Comparison of ENCODE assay signal across 1 cellular context in genomic region chr13:48585456-48585840, GRCh38.
TF ChIP-seq lines count a peak whose summit lies in the region.

No MANE protein-coding gene starts in this region.

TF ChIP-seq in GM12878, 131 proteins besides CTCF, POLR2A, EP300 and RAD21:
- TF ChIP-seq, protein P1, sequence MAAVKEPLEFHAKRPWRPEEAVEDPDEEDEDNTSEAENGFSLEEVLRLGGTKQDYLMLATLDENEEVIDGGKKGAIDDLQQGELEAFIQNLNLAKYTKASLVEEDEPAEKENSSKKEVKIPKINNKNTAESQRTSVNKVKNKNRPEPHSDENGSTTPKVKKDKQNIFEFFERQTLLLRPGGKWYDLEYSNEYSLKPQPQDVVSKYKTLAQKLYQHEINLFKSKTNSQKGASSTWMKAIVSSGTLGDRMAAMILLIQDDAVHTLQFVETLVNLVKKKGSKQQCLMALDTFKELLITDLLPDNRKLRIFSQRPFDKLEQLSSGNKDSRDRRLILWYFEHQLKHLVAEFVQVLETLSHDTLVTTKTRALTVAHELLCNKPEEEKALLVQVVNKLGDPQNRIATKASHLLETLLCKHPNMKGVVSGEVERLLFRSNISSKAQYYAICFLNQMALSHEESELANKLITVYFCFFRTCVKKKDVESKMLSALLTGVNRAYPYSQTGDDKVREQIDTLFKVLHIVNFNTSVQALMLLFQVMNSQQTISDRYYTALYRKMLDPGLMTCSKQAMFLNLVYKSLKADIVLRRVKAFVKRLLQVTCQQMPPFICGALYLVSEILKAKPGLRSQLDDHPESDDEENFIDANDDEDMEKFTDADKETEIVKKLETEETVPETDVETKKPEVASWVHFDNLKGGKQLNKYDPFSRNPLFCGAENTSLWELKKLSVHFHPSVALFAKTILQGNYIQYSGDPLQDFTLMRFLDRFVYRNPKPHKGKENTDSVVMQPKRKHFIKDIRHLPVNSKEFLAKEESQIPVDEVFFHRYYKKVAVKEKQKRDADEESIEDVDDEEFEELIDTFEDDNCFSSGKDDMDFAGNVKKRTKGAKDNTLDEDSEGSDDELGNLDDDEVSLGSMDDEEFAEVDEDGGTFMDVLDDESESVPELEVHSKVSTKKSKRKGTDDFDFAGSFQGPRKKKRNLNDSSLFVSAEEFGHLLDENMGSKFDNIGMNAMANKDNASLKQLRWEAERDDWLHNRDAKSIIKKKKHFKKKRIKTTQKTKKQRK (IDR thresholded peaks at IDR 0.05; ENCODE audit: low read depth, low read length): no peak
- no peak for TF ChIP-seq PAX8 (IDR thresholded peaks at IDR 0.05)
- TF ChIP-seq NRF1 (conservative IDR thresholded peaks at IDR 0.05; ENCODE audit: low read depth, low read length): no peak
- TF ChIP-seq TBL1XR1 (IDR thresholded peaks at IDR 0.05; ENCODE audit: low read depth, low read length): no peak
- TF ChIP-seq CHD2 (IDR thresholded peaks at IDR 0.05; ENCODE audit: borderline replicate concordance, low read depth, low read length): no peak
- no peak for TF ChIP-seq RELA (IDR thresholded peaks at IDR 0.05; ENCODE audit: borderline replicate concordance, partially characterized antibody)
- no peak for TF ChIP-seq CBX5 (IDR thresholded peaks at IDR 0.05; ENCODE audit: low read depth)
- TF ChIP-seq IKZF1 (conservative IDR thresholded peaks at IDR 0.05): no peak
- TF ChIP-seq GATAD2B (conservative IDR thresholded peaks at IDR 0.05; ENCODE audit: low read depth): no peak
- no peak for TF ChIP-seq NFYA (IDR thresholded peaks at IDR 0.05; ENCODE audit: borderline replicate concordance, low read depth, low read length)
- no peak for TF ChIP-seq SP1 (IDR thresholded peaks at IDR 0.05; ENCODE audit: low read depth, low read length)
- TF ChIP-seq, protein P2, sequence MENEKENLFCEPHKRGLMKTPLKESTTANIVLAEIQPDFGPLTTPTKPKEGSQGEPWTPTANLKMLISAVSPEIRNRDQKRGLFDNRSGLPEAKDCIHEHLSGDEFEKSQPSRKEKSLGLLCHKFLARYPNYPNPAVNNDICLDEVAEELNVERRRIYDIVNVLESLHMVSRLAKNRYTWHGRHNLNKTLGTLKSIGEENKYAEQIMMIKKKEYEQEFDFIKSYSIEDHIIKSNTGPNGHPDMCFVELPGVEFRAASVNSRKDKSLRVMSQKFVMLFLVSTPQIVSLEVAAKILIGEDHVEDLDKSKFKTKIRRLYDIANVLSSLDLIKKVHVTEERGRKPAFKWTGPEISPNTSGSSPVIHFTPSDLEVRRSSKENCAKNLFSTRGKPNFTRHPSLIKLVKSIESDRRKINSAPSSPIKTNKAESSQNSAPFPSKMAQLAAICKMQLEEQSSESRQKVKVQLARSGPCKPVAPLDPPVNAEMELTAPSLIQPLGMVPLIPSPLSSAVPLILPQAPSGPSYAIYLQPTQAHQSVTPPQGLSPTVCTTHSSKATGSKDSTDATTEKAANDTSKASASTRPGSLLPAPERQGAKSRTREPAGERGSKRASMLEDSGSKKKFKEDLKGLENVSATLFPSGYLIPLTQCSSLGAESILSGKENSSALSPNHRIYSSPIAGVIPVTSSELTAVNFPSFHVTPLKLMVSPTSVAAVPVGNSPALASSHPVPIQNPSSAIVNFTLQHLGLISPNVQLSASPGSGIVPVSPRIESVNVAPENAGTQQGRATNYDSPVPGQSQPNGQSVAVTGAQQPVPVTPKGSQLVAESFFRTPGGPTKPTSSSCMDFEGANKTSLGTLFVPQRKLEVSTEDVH (IDR thresholded peaks at IDR 0.05; ENCODE audit: low read depth, partially characterized antibody): no peak
- TF ChIP-seq TARDBP (IDR thresholded peaks at IDR 0.05; ENCODE audit: borderline replicate concordance): no peak
- no peak for TF ChIP-seq PKNOX1 (IDR thresholded peaks at IDR 0.05)
- TF ChIP-seq CREB1 (IDR thresholded peaks at IDR 0.05; ENCODE audit: low read depth): no peak
- TF ChIP-seq KDM1A (IDR thresholded peaks at IDR 0.05; ENCODE audit: borderline replicate concordance): no peak
